24 cellular contexts compared by ENCODE assay signal in genomic region chr12:43842259-43842658, GRCh38.
"Had no signal": no experiment of that assay in that cellular context is flagged by ENCODE, and none has a peak within 500 bp of the region (broad histone marks: within the 10 kb centered on the region; RNA-seq: fewer than 3 reads in every experiment).

No MANE protein-coding gene starts in this region.

- H3K4me3 ChIP-seq: K562, MG63, PC-9, Peyer's patch, SJSA1, SK-N-MC had no signal

- H3K9me3 ChIP-seq: MG63, Peyer's patch, SJSA1 had no signal

- H3K9ac ChIP-seq: KMS-11 had no signal

- H3K4me2 ChIP-seq: KMS-11, PC-9 had no signal

- DNase-seq: Kasumi-1; MG63; NCI-H1092; NCI-H1105 treated with DMSO at 0.1 percent for 48 hours; NCI-H1417 treated with DMSO at 0.1 percent for 48 hours; NCI-H146; NCI-H1694 treated with DMSO at 0.1 percent for 48 hours; NCI-H1930; NCI-H2081; NCI-H2107; NCI-H2227 treated with DMSO at 0.1 percent for 48 hours; NCI-H524; NCI-H526 treated with DMSO at 0.1 percent for 48 hours; NCI-H748 treated with DMSO at 0.1 percent for 48 hours; NK-92 treated with Interleukin-12 subunit alpha and Interleukin-12 subunit beta, amount 100 ng/mL, for 24 hours; PC-9; Peyer's patch; SIG-M5 had no signal

- ATAC-seq: K562, Right ventricle myocardium inferior had no signal

- H3K27me3 ChIP-seq: MG63, Peyer's patch, SJSA1 had no signal

- H3K27ac ChIP-seq: HL-60, KMS-11, PC-9, Peyer's patch, SJSA1, SK-N-MC had no signal

- H2AFZ ChIP-seq: PC-9 had no signal

- H3K36me3 ChIP-seq: MG63, Peyer's patch, SJSA1 had no signal
